Comparison of ENCODE assay signal across 18 cellular contexts in genomic region chr18:30967701-30968100, GRCh38.
"Had no signal": no experiment of that assay in that cellular context is flagged by ENCODE, and none has a peak within 500 bp of the region (broad histone marks: within the 10 kb centered on the region; RNA-seq: fewer than 3 reads in every experiment).

No MANE protein-coding gene starts in this region.

- H3K9me3 ChIP-seq: esophagus squamous epithelium, mucosa of descending colon, neutrophil, psoas muscle, sigmoid colon, stomach, thoracic aorta, transverse colon had no signal

- H3K4me1 Mint-ChIP-seq: naive thymus-derived CD8-positive, alpha-beta T cell had no signal

- ATAC-seq: mucosa of descending colon; naive thymus-derived CD8-positive, alpha-beta T cell; psoas muscle had no signal

- FAIRE-seq: endometrium, kidney had no signal

- H3K27ac ChIP-seq: esophagus squamous epithelium, neutrophil, psoas muscle, sigmoid colon, skin epidermis, stomach, thoracic aorta, transverse colon had no signal

- H3K36me3 ChIP-seq: esophagus squamous epithelium, neutrophil, sigmoid colon, stomach, thoracic aorta, transverse colon had no signal

- H3K9me3 Mint-ChIP-seq: naive thymus-derived CD8-positive, alpha-beta T cell had no signal

- DNase-seq: effector memory CD4-positive, alpha-beta T cell; esophagus squamous epithelium; foreskin fibroblast; kidney; mammary epithelial cell; mucosa of descending colon; naive thymus-derived CD8-positive, alpha-beta T cell; psoas muscle; sigmoid colon; stimulated activated CD4-positive, alpha-beta T cell treated with anti-CD3 and anti-CD28 coated beads, Interleukin-2, amount 100 ng/mL, for 24 hours; stimulated activated naive CD4-positive, alpha-beta T cell; stomach; substantia nigra; transverse colon had no signal

- H3K4me1 ChIP-seq: esophagus squamous epithelium, psoas muscle, sigmoid colon, transverse colon had no signal

- H3K27me3 ChIP-seq: esophagus squamous epithelium, neutrophil, sigmoid colon, stomach, transverse colon had no signal

- H3K27me3 Mint-ChIP-seq: naive thymus-derived CD8-positive, alpha-beta T cell had no signal

- H3K36me3 Mint-ChIP-seq: naive thymus-derived CD8-positive, alpha-beta T cell had no signal

- H3K4me3 ChIP-seq: esophagus squamous epithelium, mucosa of descending colon, psoas muscle, sigmoid colon, skin epidermis, stomach, thoracic aorta, transverse colon had no signal

- H3K27ac Mint-ChIP-seq: naive thymus-derived CD8-positive, alpha-beta T cell had no signal

- H3K4me3 Mint-ChIP-seq: naive thymus-derived CD8-positive, alpha-beta T cell had no signal
